Comparison of ENCODE assay signal across 8 cellular contexts in genomic region chr9:68844623-68845612, GRCh38.
A peak's percentile ranks its signal among the peaks of the same experiment; 100 is the strongest.
DNase-seq lines count a peak whose midpoint lies in the region; ATAC-seq and TF ChIP-seq lines count a peak whose summit lies in the region.

No MANE protein-coding gene starts in this region.

- H3K36me3 Mint-ChIP-seq in GM23338 (ENCODE audit: low read depth) (no peaks in the 10 kb centered on the region), T-helper 17 cell (ENCODE audit: low read depth) (peaks cover 3% of the 10 kb centered on the region)

- H3K27ac Mint-ChIP-seq in GM23338 (peak overlapping the region; percentile 29), T-helper 17 cell (no peak overlapping the region)

- H3K27me3 ChIP-seq in GM23338 (ENCODE audit: insufficient read depth): no peaks in the 10 kb centered on the region
- H3K27me3 ChIP-seq in adipocyte (replicated peaks; ENCODE audit: control insufficient read depth, insufficient read depth, low read length): peaks cover 2% of the 10 kb centered on the region
- H3K27me3 ChIP-seq in stomach: no peaks in the 10 kb centered on the region

- H3K79me2 ChIP-seq in GM23338 (replicated peaks; ENCODE audit: insufficient read depth): no peaks in the 10 kb centered on the region

- ATAC-seq in GM23338 (peak; percentile 94), T-helper 17 cell (no peak)

- TF ChIP-seq EP300 in stomach (IDR thresholded peaks at IDR 0.05): no peak

- intact Hi-C loops in stomach (cut with DNase I; ENCODE audit: low total_unique reads): no loop called here

- H3K4me2 ChIP-seq in GM23338: no peak overlapping the region

- H3K27ac ChIP-seq in GM23338 (ENCODE audit: low read depth): no peak overlapping the region
- H3K27ac ChIP-seq in stomach: peak overlapping the region in 2 of 5 donors; percentile 14 to 34

- H3K4me1 Mint-ChIP-seq in GM23338 (peaks cover 12% of the 10 kb centered on the region), T-helper 17 cell (peaks cover 4% of the 10 kb centered on the region)

- TF ChIP-seq POLR2A in NB4 (IDR thresholded peaks at IDR 0.05; ENCODE audit: extremely low read depth, insufficient read length) (no peak), stomach (IDR thresholded peaks at IDR 0.05) (no peak)

- H2AFZ ChIP-seq in GM23338: no peak overlapping the region

- H3K27me3 Mint-ChIP-seq in GM23338 (ENCODE audit: insufficient read depth, low read depth, poor library complexity) (peaks cover 7% of the 10 kb centered on the region), T-helper 17 cell (peaks cover 17% of the 10 kb centered on the region)

- no peaks in the 10 kb centered on the region for H3K9me3 ChIP-seq in adipocyte (ENCODE audit: control insufficient read depth, low read length)
- H3K9me3 ChIP-seq in stomach: no peaks in the 10 kb centered on the region
- no peaks in the 10 kb centered on the region for H3K9me3 ChIP-seq in T-helper 17 cell (ENCODE audit: control insufficient read depth, low read length, poor library complexity, severe bottlenecking)

- no peaks in the 10 kb centered on the region for H3F3A ChIP-seq in GM23338 (replicated peaks; ENCODE audit: low read depth)

- H3K4me3 Mint-ChIP-seq in GM23338: no peak overlapping the region
- no peak overlapping the region for H3K4me3 Mint-ChIP-seq in T-helper 17 cell

- H3K36me3 ChIP-seq in GM23338 (ENCODE audit: insufficient read depth) (no peaks in the 10 kb centered on the region), adipocyte (ENCODE audit: control insufficient read depth, insufficient read depth, low read length, severe bottlenecking) (no peaks in the 10 kb centered on the region), stomach (no peaks in the 10 kb centered on the region)

- H4K20me1 ChIP-seq in GM23338 (replicated peaks; ENCODE audit: insufficient read depth): no peaks in the 10 kb centered on the region

- no peak overlapping the region for H3K4me3 ChIP-seq in GM23338
- H3K4me3 ChIP-seq in NB4 (ENCODE audit: low read depth, low read length): no peak overlapping the region
- no peak overlapping the region for H3K4me3 ChIP-seq in adipocyte (ENCODE audit: low read length)
- H3K4me3 ChIP-seq in stomach: no peak overlapping the region

- peak; percentile 74 to 78 for TF ChIP-seq CTCF in GM23338 (conservative IDR thresholded peaks at IDR 0.05; ENCODE audit: low read depth in 2 of 2)
- peak; percentile 41 for TF ChIP-seq CTCF in NB4 (IDR thresholded peaks at IDR 0.05; ENCODE audit: low read depth, low read length)
- peak in 5 of 7 experiments; percentile 10 to 32 (median 19) for TF ChIP-seq CTCF in stomach (IDR thresholded peaks at IDR 0.05)

- WGBS in stomach, 5 donors: 59 to 79% (median 77%) methylated on average over 13 of the region's 13 CpGs

- DNase-seq in SIG-M5 treated with dmso at 0.1 percent for 504 hours (lab: John Stamatoyannopoulos, UW; ENCODE audit: unreplicated experiment) (peak; percentile 42), SIG-M5 (lab: John Stamatoyannopoulos, UW) (no peak), GM23338 (ENCODE audit: low spot score) (peak; percentile 85), NB4 (ENCODE audit: low read depth) (peak; percentile 42), adipocyte (ENCODE audit: low read depth) (peak; percentile 32), iris pigment epithelial cell (ENCODE audit: low read depth) (peak; percentile 5), stomach (peak; percentile 38), T-helper 17 cell (no peak)

- H3K9me2 ChIP-seq in GM23338 (ENCODE audit: insufficient read depth): peaks cover 10% of the 10 kb centered on the region

- no peaks in the 10 kb centered on the region for H3K4me1 ChIP-seq in GM23338 (ENCODE audit: insufficient read depth)
- no peaks in the 10 kb centered on the region for H3K4me1 ChIP-seq in adipocyte (ENCODE audit: control insufficient read depth, insufficient read depth, low read length)
- H3K4me1 ChIP-seq in stomach: no peaks in the 10 kb centered on the region

- H3K9me3 Mint-ChIP-seq in GM23338: no peaks in the 10 kb centered on the region

- H3K9ac ChIP-seq in adipocyte (ENCODE audit: low read length): no peak overlapping the region

TF ChIP-seq in GM23338, 12 proteins besides CTCF, POLR2A, EP300 and RAD21 (continues in another document):
- no peak for TF ChIP-seq ZNF331 (CRISPR knock-in tag; IDR thresholded peaks at IDR 0.05; ENCODE audit: low read depth)
- no peak for TF ChIP-seq POLR2AphosphoS5 (IDR thresholded peaks at IDR 0.05; ENCODE audit: low read depth)
- TF ChIP-seq CREB1 (CRISPR knock-in tag; IDR thresholded peaks at IDR 0.05; ENCODE audit: low read depth): no peak
- no peak for TF ChIP-seq STAT1 (IDR thresholded peaks at IDR 0.05; ENCODE audit: unreplicated experiment)
- TF ChIP-seq ZNF114 (CRISPR knock-in tag; IDR thresholded peaks at IDR 0.05): no peak
- TF ChIP-seq NANOG (IDR thresholded peaks at IDR 0.05; ENCODE audit: borderline replicate concordance): no peak
- TF ChIP-seq EZH2phosphoT487 (IDR thresholded peaks at IDR 0.05; ENCODE audit: unreplicated experiment): no peak
- no peak for TF ChIP-seq REST (IDR thresholded peaks at IDR 0.05; ENCODE audit: unreplicated experiment)
- TF ChIP-seq JUNB (IDR thresholded peaks at IDR 0.05; ENCODE audit: unreplicated experiment): no peak

Comparison
In these comparisons a context has a peak if more than half of its experiments do, and no peak if none do; other contexts are left out.
1. DNase-seq: peak in SIG-M5 treated with dmso at 0.1 percent for 504 hours (single experiment), GM23338 (single experiment), NB4 (single experiment), adipocyte (single experiment), iris pigment epithelial cell (single experiment) and stomach (single experiment); none in SIG-M5 (single experiment) and T-helper 17 cell (0 of 3).
2. CTCF ChIP-seq: peak in every context shown above with its lines; median percentile 76 in GM23338; 41 in NB4; 19 in stomach.